In the genomic region with DNA sequence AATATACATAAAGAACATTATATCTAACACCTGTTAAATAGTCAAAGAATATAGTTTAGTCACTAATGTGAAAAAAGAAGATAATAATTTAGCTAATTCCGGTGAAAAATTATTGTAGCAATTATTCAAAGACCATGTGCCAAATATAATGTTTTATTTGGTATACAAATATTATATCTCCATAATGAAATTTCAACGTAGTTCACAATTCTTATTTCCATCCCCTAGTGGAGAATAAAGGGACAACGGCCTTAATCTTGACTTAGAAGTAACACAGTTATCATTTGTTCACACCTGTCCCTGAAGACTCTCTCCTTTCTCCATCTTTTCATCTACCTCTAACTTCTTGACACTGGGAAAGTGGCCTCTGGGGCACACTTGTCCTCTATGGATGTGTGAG, we compare ENCODE assay signal across 15 cellular contexts.
DNase-seq lines count a peak whose midpoint lies in the region; ATAC-seq and TF ChIP-seq lines count a peak whose summit lies in the region.
"Had no signal": no experiment of that assay in that cellular context is flagged by ENCODE, and none has a peak within 500 bp of the region (broad histone marks: within the 10 kb centered on the region; RNA-seq: fewer than 3 reads in every experiment).

No MANE protein-coding gene starts in this region.

- H3K36me3 ChIP-seq in OCI-LY3 (replicated peaks; ENCODE audit: low read depth, low read length) (no peaks in the 10 kb centered on the region), osteoblast (ENCODE audit: insufficient read depth, low read length) (no peaks in the 10 kb centered on the region)

- H3K27ac ChIP-seq in OCI-LY3 (ENCODE audit: low read length) (no peak overlapping the region), osteoblast (ENCODE audit: low read depth, low read length) (no peak overlapping the region)

- peaks cover 9% of the 10 kb centered on the region for H3K27me3 Mint-ChIP-seq in T-helper 2 cell treated with Interferon-gamma antibody and Interleukin-4, amounts not matched to agents 5 μg/mL and 100 μg/mL, for 36 hours (ENCODE audit: low read depth)

- H3K4me2 ChIP-seq in OCI-LY3 (ENCODE audit: low read length) (no peak overlapping the region), osteoblast (ENCODE audit: insufficient read depth, low read length) (no peak overlapping the region)

- H3K9me3 Mint-ChIP-seq in T-helper 2 cell treated with Interferon-gamma antibody and Interleukin-4, amounts not matched to agents 5 μg/mL and 100 μg/mL, for 36 hours, result no peaks in the 10 kb centered on the region

- no peak for ATAC-seq in HG02759 (IDR thresholded peaks at IDR 0.05; ENCODE audit: unreplicated experiment)

- H3K4me1 ChIP-seq in OCI-LY3 (ENCODE audit: low read length), result no peaks in the 10 kb centered on the region
- H3K4me1 ChIP-seq in osteoblast (ENCODE audit: insufficient read depth, low read length), result no peaks in the 10 kb centered on the region

- H3K9me3 ChIP-seq in OCI-LY3 (ENCODE audit: insufficient read depth, low read length), result no peaks in the 10 kb centered on the region
- H3K9me3 ChIP-seq in osteoblast (ENCODE audit: low read depth, low read length), result no peaks in the 10 kb centered on the region

- H3K27me3 ChIP-seq in OCI-LY3 (ENCODE audit: low read depth, low read length) (peaks cover 34% of the 10 kb centered on the region), osteoblast (ENCODE audit: insufficient read depth, low read length) (no peaks in the 10 kb centered on the region)

- no peaks in the 10 kb centered on the region for H3K4me1 Mint-ChIP-seq in T-helper 2 cell treated with Interferon-gamma antibody and Interleukin-4, amounts not matched to agents 5 μg/mL and 100 μg/mL, for 36 hours (ENCODE audit: low read depth)

- no peak overlapping the region for H3K4me3 Mint-ChIP-seq in T-helper 2 cell treated with Interferon-gamma antibody and Interleukin-4, amounts not matched to agents 5 μg/mL and 100 μg/mL, for 36 hours

- H3K27ac Mint-ChIP-seq in T-helper 2 cell treated with Interferon-gamma antibody and Interleukin-4, amounts not matched to agents 5 μg/mL and 100 μg/mL, for 36 hours, result no peak overlapping the region

- H4K20me1 ChIP-seq in OCI-LY3 (ENCODE audit: insufficient read depth, low read length) (no peaks in the 10 kb centered on the region), osteoblast (ENCODE audit: insufficient read depth, low read length) (no peaks in the 10 kb centered on the region)

- H3K36me3 Mint-ChIP-seq in T-helper 2 cell treated with Interferon-gamma antibody and Interleukin-4, amounts not matched to agents 5 μg/mL and 100 μg/mL, for 36 hours (ENCODE audit: low read depth), result no peaks in the 10 kb centered on the region

- no peak overlapping the region for H3K9ac ChIP-seq in OCI-LY3 (ENCODE audit: low read length)

- no peak for DNase-seq in GM12865 (ENCODE audit: low read depth)
- peak; percentile 3 for DNase-seq in epithelial cell of esophagus (ENCODE audit: low read depth)
- no peak for DNase-seq in osteoblast (ENCODE audit: insufficient read length, low spot score, missing footprints)
- no peak for DNase-seq in stimulated activated naive CD4-positive, alpha-beta T cell treated with Interleukin-2 at 50 U/mL for 16 hours (lab: John Stamatoyannopoulos, UW)
- no peak for DNase-seq in T-helper 2 cell treated with Interferon-gamma antibody and Interleukin-4, amounts not matched to agents 5 μg/mL and 100 μg/mL, for 36 hours (ENCODE audit: low spot score)
- no peak for DNase-seq in NCI-H748 (lab: John Stamatoyannopoulos, UW; ENCODE audit: unreplicated experiment)
- DNase-seq: amygdala; DMS153; erythroblast; kidney; NCI-H146; NK-92 treated with Interleukin-12 subunit alpha and Interleukin-12 subunit beta, amount 100 ng/mL, for 24 hours; stimulated activated CD4-positive, alpha-beta T cell treated with anti-CD3 and anti-CD28 coated beads, Interleukin-15, amount 100 ng/mL, for 24 hours had no signal

- TF ChIP-seq CTCF in GM12865 (IDR thresholded peaks at IDR 0.05; ENCODE audit: insufficient read depth, low read depth, low read length, missing control alignments) (peak; percentile 29), OCI-LY3 (IDR thresholded peaks at IDR 0.05; ENCODE audit: low read depth, low read length) (peak; percentile 36), epithelial cell of esophagus (IDR thresholded peaks at IDR 0.05; ENCODE audit: insufficient read depth, low read depth, low read length, missing control alignments) (peak; percentile 21), osteoblast (IDR thresholded peaks at IDR 0.05; ENCODE audit: extremely low read depth, low read depth, low read length) (peak; percentile 42)

- no peaks in the 10 kb centered on the region for H3K79me2 ChIP-seq in OCI-LY3 (ENCODE audit: low read length)
- no peaks in the 10 kb centered on the region for H3K79me2 ChIP-seq in osteoblast (ENCODE audit: insufficient read depth, low read length)

- no peak overlapping the region for H2AFZ ChIP-seq in OCI-LY3 (ENCODE audit: low read depth, low read length)
- H2AFZ ChIP-seq in osteoblast (ENCODE audit: low read length), result no peak overlapping the region

- H3K4me3 ChIP-seq in GM12865 (ENCODE audit: low read depth, low read length) (no peak overlapping the region), OCI-LY3 (ENCODE audit: low read length) (no peak overlapping the region), epithelial cell of esophagus (ENCODE audit: low read length) (no peak overlapping the region), osteoblast (ENCODE audit: insufficient read depth, low read length) (no peak overlapping the region)
